In the genomic region with DNA sequence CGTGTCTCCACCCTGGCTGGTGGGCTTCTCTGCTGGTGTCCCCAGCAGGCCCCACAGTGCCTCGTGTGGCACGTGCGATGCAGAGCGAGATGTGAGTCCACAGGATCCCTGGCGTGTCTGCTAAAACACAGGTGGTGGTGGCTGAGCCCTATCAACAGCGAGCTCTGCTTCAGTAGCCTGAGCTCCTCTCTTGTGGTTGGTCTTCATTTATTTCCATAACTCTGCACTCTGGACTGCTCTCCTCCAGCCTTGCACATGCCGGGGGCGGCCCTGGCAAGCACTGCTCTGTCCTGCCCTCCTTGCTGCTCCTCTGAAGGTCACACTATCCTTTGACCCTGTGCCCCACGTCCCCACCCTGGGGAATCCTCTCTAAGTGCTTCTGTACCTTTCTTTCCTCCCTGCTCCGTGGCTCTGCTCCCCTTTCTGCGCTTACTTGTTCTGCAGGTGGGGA, we compare ENCODE assay signal across 17 cellular contexts. TPM values are rescaled to one million over a fixed set of nuclear protein-coding genes. Genes with fewer than 3 reads are reported as not detected.
DNase-seq lines count a peak whose midpoint lies in the region; ATAC-seq and TF ChIP-seq lines count a peak whose summit lies in the region.
"Had no signal": no experiment of that assay in that cellular context is flagged by ENCODE, and none has a peak within 500 bp of the region (broad histone marks: within the 10 kb centered on the region; RNA-seq: fewer than 3 reads in every experiment).

No MANE protein-coding gene starts in this region.

- H3K79me2 ChIP-seq in SK-N-SH (ENCODE audit: insufficient read depth): no peaks in the 10 kb centered on the region

- H3F3A ChIP-seq in SK-N-SH (replicated peaks; ENCODE audit: insufficient read depth): no peaks in the 10 kb centered on the region

- H4K20me1 ChIP-seq in SK-N-SH (ENCODE audit: insufficient read depth): no peaks in the 10 kb centered on the region

- no peak for TF ChIP-seq RAD21 in SK-N-SH (IDR thresholded peaks at IDR 0.05; ENCODE audit: low read length)

- no peaks in the 10 kb centered on the region for H3K4me1 Mint-ChIP-seq in endodermal cell
- H3K4me1 Mint-ChIP-seq: central memory CD8-positive, alpha-beta T cell had no signal

- H3K27me3 ChIP-seq in SK-N-SH (ENCODE audit: insufficient read depth): no peaks in the 10 kb centered on the region
- H3K27me3 ChIP-seq in endodermal cell (ENCODE audit: control insufficient read depth, insufficient read depth, low read length, poor library complexity, severe bottlenecking): no peaks in the 10 kb centered on the region

- H3K27me3 Mint-ChIP-seq in endodermal cell (ENCODE audit: insufficient read depth): peaks cover 27% of the 10 kb centered on the region

- no peak overlapping the region for H3K9ac ChIP-seq in SK-N-SH
- H3K9ac ChIP-seq in endodermal cell (ENCODE audit: extremely low read depth, low read length, poor library complexity, severe bottlenecking): no peak overlapping the region
- H3K9ac ChIP-seq: GM23248 had no signal

- peaks cover 0 to 3% of the 10 kb centered on the region in 2 experiments; a peak in 1 of 4 replicates for H3K4me1 ChIP-seq in SK-N-SH (ENCODE audit: control insufficient read depth in 1 of 2, insufficient read depth in 2 of 2, low read depth in 1 of 2, low read length in 1 of 2)
- H3K4me1 ChIP-seq in endodermal cell (ENCODE audit: control insufficient read depth, insufficient read depth, low read length): no peaks in the 10 kb centered on the region
- H3K4me1 ChIP-seq: left lung had no signal

- H3K36me3 Mint-ChIP-seq in endodermal cell (ENCODE audit: low read depth): no peaks in the 10 kb centered on the region

- H3K4me3 ChIP-seq in SK-N-SH (ENCODE audit: low read depth in 2 of 2, low read length in 1 of 2) (no peak overlapping the region), endodermal cell (ENCODE audit: low read length) (no peak overlapping the region)
- H3K4me3 ChIP-seq: GM23248, left lung had no signal

- no peaks in the 10 kb centered on the region for H3K36me3 ChIP-seq in SK-N-SH (replicated peaks in 1 of 2; ENCODE audit: control insufficient read depth in 1 of 2, insufficient read depth in 2 of 2, low read length in 1 of 2)
- H3K36me3 ChIP-seq in endodermal cell (ENCODE audit: control insufficient read depth, insufficient read depth, low read length): no peaks in the 10 kb centered on the region
- H3K36me3 ChIP-seq: left lung, neutrophil had no signal

- no peak overlapping the region for H3K4me3 Mint-ChIP-seq in endodermal cell
- H3K4me3 Mint-ChIP-seq: central memory CD8-positive, alpha-beta T cell had no signal

- H2AFZ ChIP-seq in SK-N-SH (ENCODE audit: low read depth): no peak overlapping the region
- H2AFZ ChIP-seq: GM23248 had no signal

- H3K27ac Mint-ChIP-seq in endodermal cell: no peak overlapping the region

- 41% methylated on average over 9 of the region's 12 CpGs for WGBS in SK-N-SH (ENCODE audit: low lambda C conversion rate)
- WGBS in endodermal cell (ENCODE audit: insufficient coverage in 1 of 2, insufficient read length in 1 of 2), 2 experiments: 72 to 75% methylated on average over 9 to 12 of the region's 12 CpGs

- no peaks in the 10 kb centered on the region for H3K9me3 ChIP-seq in SK-N-SH
- H3K9me3 ChIP-seq in endodermal cell (ENCODE audit: control insufficient read depth, low read length): no peaks in the 10 kb centered on the region
- H3K9me3 ChIP-seq: left lung, neutrophil had no signal

- CTCF ChIA-PET in SK-N-SH (lab: Yijun Ruan, JAX): interaction anchor here (1.0 to 3.3 kb wide), 13 partner anchors 8 to 1086 kb away, joined by 3 to 21 read pairs (median 5); no protein-coding TSS in a partner anchor

- H3K27ac ChIP-seq in SK-N-SH (ENCODE audit: low read depth in 2 of 2, low read length in 1 of 2) (no peak overlapping the region), endodermal cell (ENCODE audit: low read depth, low read length) (no peak overlapping the region)
- H3K27ac ChIP-seq: GM23248, left lung, neutrophil had no signal

- POLR2A ChIA-PET in SK-N-SH (lab: Yijun Ruan, JAX): no interaction called here

- no peaks in the 10 kb centered on the region for H3K9me2 ChIP-seq in SK-N-SH

- no peak overlapping the region for H3K4me2 ChIP-seq in SK-N-SH

- no peak for TF ChIP-seq EP300 in SK-N-SH (IDR thresholded peaks at IDR 0.05; ENCODE audit: borderline replicate concordance in 1 of 2, low read depth in 1 of 2, low read length in 1 of 2)

- no peak for ATAC-seq in SK-N-SH treated with all-trans-retinoic acid at 6 μM for 48 hours
- peak; percentile 29 for ATAC-seq in stimulated activated naive CD8-positive, alpha-beta T cell treated with anti-CD3 and anti-CD28 coated beads, Interleukin-15, Interleukin-2, amounts not matched to agents 100 U/mL and 50 U/mL, for 24 hours
- no peak for ATAC-seq in HG03025 (IDR thresholded peaks at IDR 0.05; ENCODE audit: low FRiP score, unreplicated experiment)
- ATAC-seq: left lung, Right ventricle myocardium inferior had no signal

- peaks cover 16% of the 10 kb centered on the region for H3K9me3 Mint-ChIP-seq in endodermal cell
- H3K9me3 Mint-ChIP-seq: central memory CD8-positive, alpha-beta T cell had no signal

- TF ChIP-seq CTCF in SK-N-SH (IDR thresholded peaks at IDR 0.05): no peak
- peak; percentile 48 for TF ChIP-seq CTCF in endodermal cell (conservative IDR thresholded peaks at IDR 0.05)

- DNase-seq in SK-N-SH: peak; percentile 54
- DNase-seq in NAMALWA (ENCODE audit: low spot score): peak; percentile 77
- DNase-seq in endodermal cell: no peak
- no peak for DNase-seq in stimulated activated naive CD8-positive, alpha-beta T cell treated with anti-CD3 and anti-CD28 coated beads, Interleukin-15, Interleukin-2, amounts not matched to agents 100 U/mL and 50 U/mL, for 24 hours
- no peak for DNase-seq in DMS114 treated with DMSO at 0.1 percent for 48 hours (lab: John Stamatoyannopoulos, UW; ENCODE audit: unreplicated experiment)
- no peak for DNase-seq in mesenteric fat pad (ENCODE audit: low spot score)
- DNase-seq: activated CD4-positive, alpha-beta T cell treated with anti-CD3 and anti-CD28 coated beads, Interleukin-2, amount 50 U/mL, for 1 hour; activated naive CD4-positive, alpha-beta T cell treated with Interleukin-2 at 50 U/mL for 16 hours; GM23248; left lung; NCI-H187; NCI-H510A had no signal

TF ChIP-seq in SK-N-SH, 30 proteins besides CTCF, POLR2A, EP300 and RAD21:
- TF ChIP-seq NFIC (IDR thresholded peaks at IDR 0.05; ENCODE audit: borderline replicate concordance) (no peak), NRF1 (IDR thresholded peaks at IDR 0.05; ENCODE audit: low read depth, low read length) (no peak), RCOR1 (IDR thresholded peaks at IDR 0.05; ENCODE audit: low read length) (no peak), GATA2 (CRISPR knock-in tag; IDR thresholded peaks at IDR 0.05) (no peak), FOSL2 (IDR thresholded peaks at IDR 0.05; ENCODE audit: borderline replicate concordance, low read depth) (no peak), TAF1 (IDR thresholded peaks at IDR 0.05; ENCODE audit: borderline replicate concordance, low read depth, low read length) (no peak), SIN3A (IDR thresholded peaks at IDR 0.05; ENCODE audit: borderline replicate concordance, low read depth, low read length) (no peak)

TF ChIP-seq in SK-N-SH treated with all-trans-retinoic acid at 6 μM for 48 hours, 23 proteins besides CTCF, POLR2A, EP300 and RAD21 (continues in another document):
- TF ChIP-seq, protein P1, sequence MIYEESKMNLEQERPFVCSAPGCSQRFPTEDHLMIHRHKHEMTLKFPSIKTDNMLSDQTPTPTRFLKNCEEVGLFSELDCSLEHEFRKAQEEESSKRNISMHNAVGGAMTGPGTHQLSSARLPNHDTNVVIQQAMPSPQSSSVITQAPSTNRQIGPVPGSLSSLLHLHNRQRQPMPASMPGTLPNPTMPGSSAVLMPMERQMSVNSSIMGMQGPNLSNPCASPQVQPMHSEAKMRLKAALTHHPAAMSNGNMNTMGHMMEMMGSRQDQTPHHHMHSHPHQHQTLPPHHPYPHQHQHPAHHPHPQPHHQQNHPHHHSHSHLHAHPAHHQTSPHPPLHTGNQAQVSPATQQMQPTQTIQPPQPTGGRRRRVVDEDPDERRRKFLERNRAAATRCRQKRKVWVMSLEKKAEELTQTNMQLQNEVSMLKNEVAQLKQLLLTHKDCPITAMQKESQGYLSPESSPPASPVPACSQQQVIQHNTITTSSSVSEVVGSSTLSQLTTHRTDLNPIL (CRISPR knock-in tag; IDR thresholded peaks at IDR 0.05; ENCODE audit: low read depth): no peak
- TF ChIP-seq OSR1 (CRISPR knock-in tag; IDR thresholded peaks at IDR 0.05) (no peak), ESRRG (CRISPR knock-in tag; IDR thresholded peaks at IDR 0.05) (no peak)
- TF ChIP-seq, protein P2, sequence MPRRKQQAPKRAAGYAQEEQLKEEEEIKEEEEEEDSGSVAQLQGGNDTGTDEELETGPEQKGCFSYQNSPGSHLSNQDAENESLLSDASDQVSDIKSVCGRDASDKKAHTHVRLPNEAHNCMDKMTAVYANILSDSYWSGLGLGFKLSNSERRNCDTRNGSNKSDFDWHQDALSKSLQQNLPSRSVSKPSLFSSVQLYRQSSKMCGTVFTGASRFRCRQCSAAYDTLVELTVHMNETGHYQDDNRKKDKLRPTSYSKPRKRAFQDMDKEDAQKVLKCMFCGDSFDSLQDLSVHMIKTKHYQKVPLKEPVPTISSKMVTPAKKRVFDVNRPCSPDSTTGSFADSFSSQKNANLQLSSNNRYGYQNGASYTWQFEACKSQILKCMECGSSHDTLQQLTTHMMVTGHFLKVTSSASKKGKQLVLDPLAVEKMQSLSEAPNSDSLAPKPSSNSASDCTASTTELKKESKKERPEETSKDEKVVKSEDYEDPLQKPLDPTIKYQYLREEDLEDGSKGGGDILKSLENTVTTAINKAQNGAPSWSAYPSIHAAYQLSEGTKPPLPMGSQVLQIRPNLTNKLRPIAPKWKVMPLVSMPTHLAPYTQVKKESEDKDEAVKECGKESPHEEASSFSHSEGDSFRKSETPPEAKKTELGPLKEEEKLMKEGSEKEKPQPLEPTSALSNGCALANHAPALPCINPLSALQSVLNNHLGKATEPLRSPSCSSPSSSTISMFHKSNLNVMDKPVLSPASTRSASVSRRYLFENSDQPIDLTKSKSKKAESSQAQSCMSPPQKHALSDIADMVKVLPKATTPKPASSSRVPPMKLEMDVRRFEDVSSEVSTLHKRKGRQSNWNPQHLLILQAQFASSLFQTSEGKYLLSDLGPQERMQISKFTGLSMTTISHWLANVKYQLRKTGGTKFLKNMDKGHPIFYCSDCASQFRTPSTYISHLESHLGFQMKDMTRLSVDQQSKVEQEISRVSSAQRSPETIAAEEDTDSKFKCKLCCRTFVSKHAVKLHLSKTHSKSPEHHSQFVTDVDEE (CRISPR knock-in tag; IDR thresholded peaks at IDR 0.05): no peak

RNA-seq across cellular contexts. Expression of a gene that starts 59.2 kb away (rescaled TPM):
- 76.7 and 78.9 TPM in 2 replicates for polyA plus RNA-seq in SK-N-SH (2012; rRNA removed)
- 75.1 and 78.1 TPM in 2 replicates for polyA plus RNA-seq in SK-N-SH (2012; cell fraction: cytosol; rRNA removed)
- polyA plus RNA-seq in SK-N-SH (2012; cell fraction: nucleus; rRNA removed): 112 and 123 TPM in 2 replicates
- total RNA-seq in endodermal cell (10 to 100 TPM; 71.8 to 90.8 TPM), mesenteric fat pad (42.8 TPM)
- 55.2 TPM for polyA plus RNA-seq in endodermal cell (2013, experiment 1 of 2)
- 53.9 TPM for polyA plus RNA-seq in endodermal cell (2013, experiment 2 of 2)

RNA-seq across cellular contexts. Expression of a gene that starts 59.6 kb away (rescaled TPM):
- polyA plus RNA-seq in SK-N-SH (2012; rRNA removed): 24.0 and 25.1 TPM in 2 replicates
- polyA plus RNA-seq in SK-N-SH (2012; cell fraction: cytosol; rRNA removed): 15.9 and 25.5 TPM in 2 replicates
- 19.4 and 21.6 TPM in 2 replicates for polyA plus RNA-seq in SK-N-SH (2012; cell fraction: nucleus; rRNA removed)
- 10 to 100 TPM; 15.0 to 16.2 TPM for total RNA-seq in endodermal cell
- 20.6 TPM for polyA plus RNA-seq in endodermal cell (2013, experiment 1 of 2)
- polyA plus RNA-seq in endodermal cell (2013, experiment 2 of 2): 18.0 TPM
- total RNA-seq in mesenteric fat pad: 3.8 TPM

Comparison
In these comparisons a context has a peak if more than half of its experiments do, and no peak if none do; other contexts are left out.
1. DNase-seq: peak in SK-N-SH (single experiment) and NAMALWA (single experiment); none in endodermal cell (single experiment), stimulated activated naive CD8-positive, alpha-beta T cell treated with anti-CD3 and anti-CD28 coated beads, Interleukin-15, Interleukin-2, amounts not matched to agents 100 U/mL and 50 U/mL, for 24 hours (single experiment), DMS114 treated with DMSO at 0.1 percent for 48 hours (single experiment) and mesenteric fat pad (single experiment).